ENCODE assay signal across 19 cellular contexts in the genomic region with DNA sequence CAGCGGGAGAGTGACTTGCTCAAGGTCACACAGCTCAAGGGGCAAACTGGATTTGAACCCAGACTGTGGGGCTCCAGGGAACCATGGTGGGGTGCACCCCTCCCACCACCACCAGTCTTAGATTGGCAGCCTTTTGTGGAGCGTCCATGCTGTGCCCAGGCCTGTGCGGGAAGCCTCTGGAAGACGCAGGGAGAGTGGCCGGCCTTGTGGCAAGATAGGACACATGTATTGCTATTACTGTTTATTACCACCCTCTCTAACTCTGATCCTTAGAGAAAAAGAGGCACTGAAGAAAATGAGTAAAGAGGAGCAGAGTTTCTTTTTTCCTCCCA. TPM values are rescaled to one million over a fixed set of nuclear protein-coding genes. Genes with fewer than 3 reads are reported as not detected.
DNase-seq lines count a peak whose midpoint lies in the region; ATAC-seq, FAIRE-seq and TF ChIP-seq lines count a peak whose summit lies in the region.
"Had no signal": no experiment of that assay in that cellular context is flagged by ENCODE, and none has a peak within 500 bp of the region (broad histone marks: within the 10 kb centered on the region; RNA-seq: fewer than 3 reads in every experiment).

No MANE protein-coding gene starts in this region.

- no peak overlapping the region; the same call in 1 of the 2 replicates for H2BK5ac ChIP-seq in H1 (ENCODE audit: low read depth, low read length)

- WGBS in H1 (ENCODE audit: extremely low coverage in 1 of 2, insufficient coverage in 1 of 2, insufficient read length in 1 of 2, insufficient replicate concordance in 2 of 2, low coverage in 1 of 2, low lambda C conversion rate in 2 of 2, missing lambda C conversion rate in 1 of 2), 2 experiments: 92% methylated on average over 5 of the region's 5 CpGs; no CpG with 5 or more reads in 1 of the 2 experiments
- 88% methylated on average over 5 of the region's 5 CpGs for WGBS in right cardiac atrium

- no peaks in the 10 kb centered on the region for H3K27me3 ChIP-seq in BLaER1 treated with 17β-estradiol and CSF1 and Interleukin-3, amounts not matched to agents 10 nM and 100 nM
- H3K27me3 ChIP-seq in H1 (replicated peaks in 1 of 4; ENCODE audit: control insufficient read depth in 3 of 4, extremely low read depth in 1 of 4, insufficient read depth in 3 of 4, low read length in 3 of 4) (peaks cover 0 to 2% (median 0%) of the 10 kb centered on the region in 4 experiments; a peak in 2 of 7 replicates), right cardiac atrium (ENCODE audit: control insufficient read depth, insufficient read depth) (no peaks in the 10 kb centered on the region), subcutaneous abdominal adipose tissue (ENCODE audit: control insufficient read depth in 5 of 5, insufficient read depth in 4 of 5, low read length in 5 of 5) (no peaks in the 10 kb centered on the region), SJCRH30 (no peaks in the 10 kb centered on the region)

- POLR2A ChIA-PET in H1 (lab: Charles Lee; ENCODE audit: partially characterized antibody): interaction anchor here (1.5 kb wide), 1 partner anchor 14 kb away, joined by 3 read pairs; no protein-coding TSS in a partner anchor

- no peaks in the 10 kb centered on the region for H3K23me2 ChIP-seq in H1 (ENCODE audit: low read depth, low read length)

- no peak for TF ChIP-seq POLR2A in H1 (IDR thresholded peaks at IDR 0.05; ENCODE audit: control extremely low read depth in 1 of 2, low read depth in 2 of 2, low read length in 2 of 2)

- no peak overlapping the region; the same call in 1 of the 2 replicates for H2BK12ac ChIP-seq in H1 (ENCODE audit: low read depth, low read length)

- peak overlapping the region in 4 of 11 experiments; percentile 15 to 48 (median 39); a peak in 7 of 22 replicates for H3K9ac ChIP-seq in BLaER1 treated with 17β-estradiol and CSF1 and Interleukin-3, amounts not matched to agents 10 nM and 100 nM
- H3K9ac ChIP-seq in H1 (replicated peaks in 1 of 4; ENCODE audit: extremely low read depth in 1 of 4, low read depth in 3 of 4, low read length in 3 of 4) (no peak overlapping the region), subcutaneous abdominal adipose tissue (ENCODE audit: low read length in 5 of 5) (no peak overlapping the region)

- no peak overlapping the region for H3K18ac ChIP-seq in H1 (ENCODE audit: extremely low read depth, low read length)

- H2AFZ ChIP-seq in H1 (ENCODE audit: low read length): peak overlapping the region; percentile 84; the same call in 1 of the 2 replicates

- H2BK120ac ChIP-seq in H1 (replicated peaks; ENCODE audit: low read depth, low read length): no peak overlapping the region

- no peak for TF ChIP-seq EP300 in H1 (IDR thresholded peaks at IDR 0.05; ENCODE audit: borderline replicate concordance in 1 of 2, low read depth in 2 of 2, low read length in 2 of 2)

- H3K79me2 ChIP-seq in H1 (ENCODE audit: control insufficient read depth in 1 of 2, insufficient read depth in 2 of 2, low read length in 2 of 2): no peaks in the 10 kb centered on the region

- no peak overlapping the region for H3K56ac ChIP-seq in H1 (replicated peaks; ENCODE audit: insufficient read length, low read depth, low read length)

- no peak overlapping the region for H4K8ac ChIP-seq in H1 (ENCODE audit: extremely low read depth, insufficient read depth, low read length)

- no peaks in the 10 kb centered on the region for H3K36me3 ChIP-seq in BLaER1 treated with 17β-estradiol and CSF1 and Interleukin-3, amounts not matched to agents 10 nM and 100 nM
- no peaks in the 10 kb centered on the region for H3K36me3 ChIP-seq in H1 (ENCODE audit: control insufficient read depth in 2 of 4, insufficient read depth in 4 of 4, low read length in 3 of 4)
- H3K36me3 ChIP-seq in subcutaneous abdominal adipose tissue (ENCODE audit: control insufficient read depth in 5 of 5, insufficient read depth in 5 of 5, low read length in 5 of 5): no peaks in the 10 kb centered on the region
- H3K36me3 ChIP-seq in SJCRH30: no peaks in the 10 kb centered on the region

- H3K27ac ChIP-seq in BLaER1 treated with 17β-estradiol and CSF1 and Interleukin-3, amounts not matched to agents 10 nM and 100 nM: peak overlapping the region in 2 of 11 experiments; percentile 40 to 41; a peak in 3 of 22 replicates
- H3K27ac ChIP-seq in H1 (ENCODE audit: low read depth, low read length) (no peak overlapping the region), right cardiac atrium (ENCODE audit: low read length) (peak overlapping the region; percentile 2), subcutaneous abdominal adipose tissue (ENCODE audit: low read depth, low read length) (peak overlapping the region; percentile 14), SJCRH30 (no peak overlapping the region)
- H3K27ac ChIP-seq: A549 had no signal

- no peaks in the 10 kb centered on the region for H4K20me1 ChIP-seq in BLaER1 treated with 17β-estradiol and CSF1 and Interleukin-3, amounts not matched to agents 10 nM and 100 nM
- H4K20me1 ChIP-seq in H1 (replicated peaks in 1 of 2; ENCODE audit: control insufficient read depth in 1 of 2, insufficient read depth in 2 of 2, low read length in 2 of 2): no peaks in the 10 kb centered on the region

- H2BK15ac ChIP-seq in H1 (ENCODE audit: low read length): peak overlapping the region; percentile 34; the same call in 1 of the 2 replicates

- intact Hi-C loops in right cardiac atrium (cut with DNase I): loop anchor here (1.0 to 10.0 kb wide), 4 partner anchors 215 to 445 kb away; no protein-coding TSS in a partner anchor

- H3K4ac ChIP-seq in H1 (replicated peaks; ENCODE audit: insufficient read length, low read depth, low read length): no peak overlapping the region

- TF ChIP-seq RAD21 in H1 (IDR thresholded peaks at IDR 0.05 in 1 of 2, conservative IDR thresholded peaks at IDR 0.05 in 1 of 2; ENCODE audit: low read depth in 2 of 2, low read length in 2 of 2): no peak

- no peak for TF ChIP-seq CTCF in H1 (IDR thresholded peaks at IDR 0.05; ENCODE audit: control extremely low read depth in 1 of 3, insufficient read depth in 1 of 3, low read depth in 1 of 3, low read length in 3 of 3)

- no peak overlapping the region for H3K4me3 ChIP-seq in BLaER1 treated with 17β-estradiol and CSF1 and Interleukin-3, amounts not matched to agents 10 nM and 100 nM
- H3K4me3 ChIP-seq in H1 (ENCODE audit: extremely low read depth in 1 of 4, insufficient read depth in 2 of 4, low read depth in 3 of 4, low read length in 4 of 4) (no peak overlapping the region), right cardiac atrium (ENCODE audit: low read length) (no peak overlapping the region), subcutaneous abdominal adipose tissue (ENCODE audit: low read depth in 1 of 5, low read length in 5 of 5) (no peak overlapping the region), SJCRH30 (no peak overlapping the region)
- H3K4me3 ChIP-seq: A549 had no signal

- no peaks in the 10 kb centered on the region for H3K79me1 ChIP-seq in H1 (ENCODE audit: low read depth, low read length)

- no peak overlapping the region for H3K23ac ChIP-seq in H1 (ENCODE audit: insufficient read length)

- no peak overlapping the region for H3K14ac ChIP-seq in H1 (ENCODE audit: insufficient read length)

- FAIRE-seq in H1 (lab: Jason Lieb, UNC): no peak
- FAIRE-seq: A549, GM18507 had no signal

- H2BK20ac ChIP-seq in H1 (ENCODE audit: low read length): no peak overlapping the region

- peak overlapping the region in 7 of 11 experiments; percentile 13 to 71 (median 53); a peak in 13 of 22 replicates for H3K4me2 ChIP-seq in BLaER1 treated with 17β-estradiol and CSF1 and Interleukin-3, amounts not matched to agents 10 nM and 100 nM
- H3K4me2 ChIP-seq in H1 (ENCODE audit: insufficient read depth in 1 of 2, low read depth in 2 of 2, low read length in 2 of 2): no peak overlapping the region
- H3K4me2 ChIP-seq: A549 had no signal

- peaks cover 0 to 8% (median 0%) of the 10 kb centered on the region in 11 experiments; a peak in 4 of 22 replicates for H3K9me3 ChIP-seq in BLaER1 treated with 17β-estradiol and CSF1 and Interleukin-3, amounts not matched to agents 10 nM and 100 nM (replicated peaks in 1 of 11)
- peaks cover 0 to 4% of the 10 kb centered on the region in 2 experiments; a peak in 1 of 4 replicates for H3K9me3 ChIP-seq in H1 (ENCODE audit: insufficient read depth in 2 of 2, low read depth in 1 of 2, low read length in 1 of 2)
- no peaks in the 10 kb centered on the region for H3K9me3 ChIP-seq in right cardiac atrium (ENCODE audit: control insufficient read depth, low read length)
- H3K9me3 ChIP-seq in subcutaneous abdominal adipose tissue (ENCODE audit: control insufficient read depth in 5 of 5, low read length in 5 of 5): peaks cover 0 to 4% (median 3%) of the 10 kb centered on the region in 5 donors
- no peaks in the 10 kb centered on the region for H3K9me3 ChIP-seq in SJCRH30 (replicated peaks)
- H3K9me3 ChIP-seq: A549 had no signal

- DNase-seq in H1 (ENCODE audit: low read depth in 1 of 2, low spot score in 2 of 2): no peak
- no peak for DNase-seq in right cardiac atrium
- DNase-seq in SJCRH30: no peak
- DNase-seq: CD8-positive, alpha-beta memory T cell; H7; HFFc6; KG1; MV-4-11; NCI-H1417; NCI-H187 treated with DMSO at 0.1 percent for 48 hours; NCI-H226; NCI-H82; SIG-M5 had no signal

- H4K5ac ChIP-seq in H1 (ENCODE audit: insufficient read length, low read depth, low read length): no peak overlapping the region

- H3K4me1 ChIP-seq in BLaER1 treated with 17β-estradiol and CSF1 and Interleukin-3, amounts not matched to agents 10 nM and 100 nM: peaks cover 0 to 31% (median 12%) of the 10 kb centered on the region in 10 experiments; a peak in 15 of 20 replicates
- H3K4me1 ChIP-seq in H1 (replicated peaks in 1 of 4; ENCODE audit: control insufficient read depth in 3 of 4, insufficient read depth in 4 of 4, low read length in 3 of 4): peaks cover 0 to 4% (median 2%) of the 10 kb centered on the region in 4 experiments; a peak in 2 of 7 replicates
- peaks cover 3% of the 10 kb centered on the region for H3K4me1 ChIP-seq in right cardiac atrium (ENCODE audit: control insufficient read depth, insufficient read depth, low read length)
- H3K4me1 ChIP-seq in subcutaneous abdominal adipose tissue (ENCODE audit: control insufficient read depth in 5 of 5, insufficient read depth in 5 of 5, low read length in 5 of 5): peaks cover 0 to 8% (median 2%) of the 10 kb centered on the region in 5 donors
- H3K4me1 ChIP-seq in SJCRH30: no peaks in the 10 kb centered on the region
- H3K4me1 ChIP-seq: A549 had no signal

- no peak overlapping the region for H4K91ac ChIP-seq in H1 (replicated peaks; ENCODE audit: insufficient read length, low read length)

- H2AK5ac ChIP-seq in H1 (ENCODE audit: low read depth, low read length): no peak overlapping the region

- ATAC-seq in right cardiac atrium: no peak
- no peak for ATAC-seq in GM21576 (IDR thresholded peaks at IDR 0.05; ENCODE audit: unreplicated experiment)
- no peak for ATAC-seq in HG03354 (IDR thresholded peaks at IDR 0.05; ENCODE audit: poor library complexity, severe bottlenecking, unreplicated experiment)

- CTCF ChIA-PET in H1 (lab: Charles Lee; ENCODE audit: partially characterized antibody): interaction anchor here (0.6 to 8.6 kb wide), 50 partner anchors 10 to 458 kb away, joined by 3 to 170 read pairs (median 4); no protein-coding TSS in a partner anchor

RNA-seq across cellular contexts. Expression of a gene that starts 25.4 kb away (rescaled TPM):
- total RNA-seq in H1 (2021; fragmentation: NEBNext Ultra II Directional; extraction: Animal tissue kit (Norgen Biotek cat#: 25700)): 72.9 and 74.9 TPM in 2 replicates
- polyA plus RNA-seq in H1 (2011; rRNA removed): 25.8 and 32.9 TPM in 2 replicates
- polyA plus RNA-seq in H1 (2011; cell fraction: cytosol; rRNA removed): 20.8 TPM
- polyA plus RNA-seq in H1 (2011; cell fraction: nucleus; rRNA removed): 36.8 TPM
- polyA plus RNA-seq in H1 (2012, experiment 1 of 2): 41.9 to 57.7 TPM (median 50.6 TPM) in 4 replicates
- 27.7 TPM for polyA plus RNA-seq in H1 (2012, experiment 2 of 2)
- 27.0 TPM for polyA plus RNA-seq in H1 (2013, experiment 1 of 2)
- 26.0 TPM for polyA plus RNA-seq in H1 (2013, experiment 2 of 2)
- polyA minus RNA-seq in H1 (2011; rRNA and poly(A)+ RNA removed): 60.2 and 64.5 TPM in 2 replicates
- 37.4 TPM for polyA minus RNA-seq in H1 (2011; cell fraction: cytosol; rRNA and poly(A)+ RNA removed)
- polyA minus RNA-seq in H1 (2011; cell fraction: nucleus; rRNA and poly(A)+ RNA removed): 30.4 TPM
- total RNA-seq in right cardiac atrium: 10 to 100 TPM in 1 of 4 donors, 1 to 10 TPM in 3; 5.1 to 18.0 (median 9.1) TPM
- 2.2 TPM for polyA plus RNA-seq in right cardiac atrium
- 16.4 and 16.9 TPM in 2 replicates for total RNA-seq in SJCRH30 (2014; rRNA removed; shearing (Covaris generic))
- polyA plus RNA-seq: CD8-positive, alpha-beta memory T cell had no signal

Comparison
In these comparisons a context has a peak if more than half of its experiments do, and no peak if none do; other contexts are left out.
1. H3K27ac ChIP-seq: peak in right cardiac atrium (single experiment) and subcutaneous abdominal adipose tissue (single experiment); none in H1 (single experiment) and SJCRH30 (single experiment).
2. H3K4me2 ChIP-seq: peak in BLaER1 treated with 17β-estradiol and CSF1 and Interleukin-3, amounts not matched to agents 10 nM and 100 nM (7 of 11); none in H1 (0 of 2).